ENCODE assay signal across 1 cellular context in the genomic region with DNA sequence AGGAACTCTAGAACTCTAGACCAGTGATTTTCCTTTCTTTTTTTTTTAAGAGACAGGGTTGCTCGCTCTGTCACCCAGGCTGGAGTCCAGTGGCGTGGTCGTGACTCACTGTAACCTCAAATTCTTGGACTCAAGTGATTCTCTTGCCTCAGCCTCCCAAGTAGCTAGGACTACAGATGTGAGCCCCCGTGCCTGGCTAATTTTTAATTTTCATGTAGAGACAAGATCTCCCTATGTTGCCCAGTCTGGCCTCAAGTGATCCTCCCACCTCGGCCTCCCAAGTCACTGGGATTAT.
TF ChIP-seq lines count a peak whose summit lies in the region.

No MANE protein-coding gene starts in this region.

TF ChIP-seq in GM12878, 131 proteins besides CTCF, POLR2A, EP300 and RAD21 (continued from another document):
- no peak for TF ChIP-seq E2F4 (IDR thresholded peaks at IDR 0.05; ENCODE audit: low read depth, low read length)
- TF ChIP-seq, protein P1, sequence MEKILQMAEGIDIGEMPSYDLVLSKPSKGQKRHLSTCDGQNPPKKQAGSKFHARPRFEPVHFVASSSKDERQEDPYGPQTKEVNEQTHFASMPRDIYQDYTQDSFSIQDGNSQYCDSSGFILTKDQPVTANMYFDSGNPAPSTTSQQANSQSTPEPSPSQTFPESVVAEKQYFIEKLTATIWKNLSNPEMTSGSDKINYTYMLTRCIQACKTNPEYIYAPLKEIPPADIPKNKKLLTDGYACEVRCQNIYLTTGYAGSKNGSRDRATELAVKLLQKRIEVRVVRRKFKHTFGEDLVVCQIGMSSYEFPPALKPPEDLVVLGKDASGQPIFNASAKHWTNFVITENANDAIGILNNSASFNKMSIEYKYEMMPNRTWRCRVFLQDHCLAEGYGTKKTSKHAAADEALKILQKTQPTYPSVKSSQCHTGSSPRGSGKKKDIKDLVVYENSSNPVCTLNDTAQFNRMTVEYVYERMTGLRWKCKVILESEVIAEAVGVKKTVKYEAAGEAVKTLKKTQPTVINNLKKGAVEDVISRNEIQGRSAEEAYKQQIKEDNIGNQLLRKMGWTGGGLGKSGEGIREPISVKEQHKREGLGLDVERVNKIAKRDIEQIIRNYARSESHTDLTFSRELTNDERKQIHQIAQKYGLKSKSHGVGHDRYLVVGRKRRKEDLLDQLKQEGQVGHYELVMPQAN (conservative IDR thresholded peaks at IDR 0.05), result no peak
- TF ChIP-seq FOXM1 (IDR thresholded peaks at IDR 0.05; ENCODE audit: low read depth, low read length), result no peak
- TF ChIP-seq ASH2L (IDR thresholded peaks at IDR 0.05; ENCODE audit: borderline replicate concordance, low read depth), result no peak
- no peak for TF ChIP-seq CEBPB (IDR thresholded peaks at IDR 0.05; ENCODE audit: borderline replicate concordance in 1 of 2, low read depth in 2 of 2, low read length in 2 of 2)
- no peak for TF ChIP-seq NFIC (IDR thresholded peaks at IDR 0.05; ENCODE audit: low read depth, low read length)
- no peak for TF ChIP-seq POU2F2 (IDR thresholded peaks at IDR 0.05; ENCODE audit: borderline replicate concordance, low read depth, low read length)
- no peak for TF ChIP-seq CEBPZ (IDR thresholded peaks at IDR 0.05; ENCODE audit: low read depth, low read length)
